Comparison of ENCODE assay signal across 18 cellular contexts in the genomic region with DNA sequence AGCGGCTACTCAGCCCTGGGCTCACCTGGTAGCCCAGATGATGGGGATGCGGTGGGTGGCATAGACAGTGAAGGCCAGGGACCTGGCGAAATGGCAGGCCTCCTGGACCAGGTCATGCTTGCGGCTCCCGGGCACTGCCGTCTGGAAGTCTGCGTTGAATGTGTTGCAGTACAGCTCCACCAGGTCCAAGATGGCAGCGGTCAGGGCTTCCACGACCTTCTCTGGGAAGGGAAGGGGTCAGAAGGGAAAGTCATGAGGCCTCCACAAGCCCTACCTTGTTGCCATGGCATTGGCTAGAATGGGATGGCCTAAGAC. TPM values are rescaled to one million over a fixed set of nuclear protein-coding genes. Genes with fewer than 3 reads are reported as not detected.
A peak's percentile ranks its signal among the peaks of the same experiment; 100 is the strongest.
DNase-seq lines count a peak whose midpoint lies in the region; ATAC-seq and TF ChIP-seq lines count a peak whose summit lies in the region.
"Had no signal": no experiment of that assay in that cellular context is flagged by ENCODE, and none has a peak within 500 bp of the region (broad histone marks: within the 10 kb centered on the region; RNA-seq: fewer than 3 reads in every experiment).

No MANE protein-coding gene starts in this region.

- H3K9me3 ChIP-seq in endodermal cell (ENCODE audit: control insufficient read depth, low read length) (no peaks in the 10 kb centered on the region), neural progenitor cell (ENCODE audit: low read depth) (no peaks in the 10 kb centered on the region)

- no peaks in the 10 kb centered on the region for H4K20me1 ChIP-seq in GM23338 (replicated peaks; ENCODE audit: insufficient read depth)
- H4K20me1 ChIP-seq in neural progenitor cell (ENCODE audit: low read depth) = peaks cover 5% of the 10 kb centered on the region

- CTCF ChIA-PET in WTC11 (lab: Charles Lee) = interaction anchor here (0.7 to 6.7 kb wide), 8 partner anchors 9 to 48 kb away, joined by 3 to 114 read pairs (median 5); partner anchors contain the start of gene PIK3C2B

- H3K79me2 ChIP-seq in GM23338 (replicated peaks; ENCODE audit: insufficient read depth) (no peaks in the 10 kb centered on the region), neural progenitor cell (ENCODE audit: low read depth) (no peaks in the 10 kb centered on the region)

- DNase-seq in GM23338 (ENCODE audit: low spot score) = no peak
- no peak for DNase-seq in WTC11 (ENCODE audit: low spot score)
- no peak for DNase-seq in endodermal cell
- DNase-seq in neural progenitor cell (ENCODE audit: low spot score) = peak; percentile 30
- no peak for DNase-seq in SIG-M5 (lab: John Stamatoyannopoulos, UW)
- no peak for DNase-seq in activated T-cell treated with anti-CD3 and anti-CD28 coated beads, Interleukin-2, amount 50 U/mL, for 24 hours
- no peak for DNase-seq in cerebellar cortex (ENCODE audit: low spot score)
- DNase-seq: HFFc6; NCI-H1092; NCI-H1694; NCI-H2107; NCI-H226; NK-92 treated with Interleukin-12 subunit alpha and Interleukin-12 subunit beta, amount 100 ng/mL, for 24 hours; PC-3 had no signal

- H3K27me3 Mint-ChIP-seq in GM23338 (ENCODE audit: insufficient read depth, low read depth, poor library complexity) = peaks cover 15% of the 10 kb centered on the region
- H3K27me3 Mint-ChIP-seq in WTC11 (ENCODE audit: low read depth) = no peaks in the 10 kb centered on the region
- no peaks in the 10 kb centered on the region for H3K27me3 Mint-ChIP-seq in endodermal cell (ENCODE audit: insufficient read depth)
- H3K27me3 Mint-ChIP-seq in neural progenitor cell (ENCODE audit: insufficient read depth, low read depth) = peaks cover 7% of the 10 kb centered on the region
- H3K27me3 Mint-ChIP-seq in activated T-cell treated with anti-CD3 and anti-CD28 coated beads, Interleukin-2, amount 50 U/mL, for 24 hours = no peaks in the 10 kb centered on the region

- H3F3A ChIP-seq in GM23338 (replicated peaks; ENCODE audit: low read depth) (0 out of 2 replicates have a peak, but pooled peaks cover 7% of the 10 kb centered on the region), neural progenitor cell (ENCODE audit: low read depth) (peaks cover 58% of the 10 kb centered on the region)

- H3K4me3 ChIP-seq in GM23338 = no peak overlapping the region
- H3K4me3 ChIP-seq in endodermal cell (ENCODE audit: low read length) = no peak overlapping the region
- no peak overlapping the region for H3K4me3 ChIP-seq in neural progenitor cell

- no peak overlapping the region for H3K4me3 Mint-ChIP-seq in GM23338
- H3K4me3 Mint-ChIP-seq in WTC11 = no peak overlapping the region
- H3K4me3 Mint-ChIP-seq in endodermal cell = no peak overlapping the region
- peak overlapping the region; percentile 33 for H3K4me3 Mint-ChIP-seq in neural progenitor cell
- H3K4me3 Mint-ChIP-seq in activated T-cell treated with anti-CD3 and anti-CD28 coated beads, Interleukin-2, amount 50 U/mL, for 24 hours = no peak overlapping the region
- H3K4me3 Mint-ChIP-seq: HFFc6 had no signal

- H3K9me3 Mint-ChIP-seq in GM23338 = no peaks in the 10 kb centered on the region
- no peaks in the 10 kb centered on the region for H3K9me3 Mint-ChIP-seq in WTC11
- no peaks in the 10 kb centered on the region for H3K9me3 Mint-ChIP-seq in endodermal cell
- no peaks in the 10 kb centered on the region for H3K9me3 Mint-ChIP-seq in neural progenitor cell
- H3K9me3 Mint-ChIP-seq in activated T-cell treated with anti-CD3 and anti-CD28 coated beads, Interleukin-2, amount 50 U/mL, for 24 hours = no peaks in the 10 kb centered on the region
- H3K9me3 Mint-ChIP-seq: HFFc6 had no signal

- H3K27ac Mint-ChIP-seq in GM23338 (no peak overlapping the region), WTC11 (no peak overlapping the region), endodermal cell (no peak overlapping the region), neural progenitor cell (peak overlapping the region; percentile 99)
- H3K27ac Mint-ChIP-seq in activated T-cell treated with anti-CD3 and anti-CD28 coated beads, Interleukin-2, amount 50 U/mL, for 24 hours = no peak overlapping the region
- H3K27ac Mint-ChIP-seq: HFFc6 had no signal

- 80 to 94% methylated on average over 2 to 9 of the region's 9 CpGs for WGBS in endodermal cell (ENCODE audit: insufficient coverage in 1 of 2, insufficient read length in 1 of 2), 2 experiments

- H3K36me3 Mint-ChIP-seq in GM23338 (ENCODE audit: low read depth) (peaks cover 34% of the 10 kb centered on the region), WTC11 (peaks cover 22% of the 10 kb centered on the region), endodermal cell (ENCODE audit: low read depth) (peaks cover 40% of the 10 kb centered on the region), neural progenitor cell (peaks cover 39% of the 10 kb centered on the region)
- peaks cover 45% of the 10 kb centered on the region for H3K36me3 Mint-ChIP-seq in activated T-cell treated with anti-CD3 and anti-CD28 coated beads, Interleukin-2, amount 50 U/mL, for 24 hours (ENCODE audit: low read depth)

- TF ChIP-seq CTCF in GM23338 (conservative IDR thresholded peaks at IDR 0.05; ENCODE audit: low read depth in 2 of 2) (no peak), WTC11 (IDR thresholded peaks at IDR 0.05) (no peak), endodermal cell (conservative IDR thresholded peaks at IDR 0.05) (no peak), neural progenitor cell (IDR thresholded peaks at IDR 0.05) (no peak)

- H2AFZ ChIP-seq in GM23338 = no peak overlapping the region
- no peak overlapping the region for H2AFZ ChIP-seq in neural progenitor cell (replicated peaks)

- peaks cover 37% of the 10 kb centered on the region for H3K4me1 ChIP-seq in GM23338 (ENCODE audit: insufficient read depth)
- no peaks in the 10 kb centered on the region for H3K4me1 ChIP-seq in endodermal cell (ENCODE audit: control insufficient read depth, insufficient read depth, low read length)
- H3K4me1 ChIP-seq in neural progenitor cell = peaks cover 64% of the 10 kb centered on the region

- H3K9ac ChIP-seq in endodermal cell (ENCODE audit: extremely low read depth, low read length, poor library complexity, severe bottlenecking) = no peak overlapping the region
- no peak overlapping the region for H3K9ac ChIP-seq in neural progenitor cell
- H3K9ac ChIP-seq: KMS-11 had no signal

- peak overlapping the region; percentile 60 for H3K4me2 ChIP-seq in GM23338
- peak overlapping the region; percentile 56 for H3K4me2 ChIP-seq in neural progenitor cell
- H3K4me2 ChIP-seq: KMS-11 had no signal

- peaks cover 9% of the 10 kb centered on the region; the same call in 1 of the 2 replicates for H3K36me3 ChIP-seq in GM23338 (ENCODE audit: insufficient read depth)
- peaks cover 16% of the 10 kb centered on the region for H3K36me3 ChIP-seq in endodermal cell (ENCODE audit: control insufficient read depth, insufficient read depth, low read length)
- H3K36me3 ChIP-seq in neural progenitor cell = peaks cover 2% of the 10 kb centered on the region

- ATAC-seq in GM23338 = no peak; the same call in 2 of the 3 replicates
- no peak for ATAC-seq in WTC11
- ATAC-seq in GM19463 (IDR thresholded peaks at IDR 0.05; ENCODE audit: unreplicated experiment) = no peak
- ATAC-seq: PC-3 had no signal

- POLR2A ChIA-PET in WTC11 (lab: Charles Lee) = no interaction called here

- H3K27me3 ChIP-seq in GM23338 (ENCODE audit: insufficient read depth) = no peaks in the 10 kb centered on the region
- no peaks in the 10 kb centered on the region for H3K27me3 ChIP-seq in endodermal cell (ENCODE audit: control insufficient read depth, insufficient read depth, low read length, poor library complexity, severe bottlenecking)
- no peaks in the 10 kb centered on the region for H3K27me3 ChIP-seq in neural progenitor cell

- H3K27ac ChIP-seq in GM23338 (ENCODE audit: low read depth) (no peak overlapping the region), endodermal cell (ENCODE audit: low read depth, low read length) (peak overlapping the region; percentile 98), neural progenitor cell (peak overlapping the region; percentile 88)
- H3K27ac ChIP-seq: C4-2B, HL-60, KMS-11 had no signal

- no peaks in the 10 kb centered on the region for H3K9me2 ChIP-seq in GM23338 (ENCODE audit: insufficient read depth)

- peaks cover 58% of the 10 kb centered on the region for H3K4me1 Mint-ChIP-seq in GM23338
- peaks cover 62% of the 10 kb centered on the region for H3K4me1 Mint-ChIP-seq in WTC11
- H3K4me1 Mint-ChIP-seq in endodermal cell = peaks cover 8% of the 10 kb centered on the region
- H3K4me1 Mint-ChIP-seq in neural progenitor cell = peaks cover 67% of the 10 kb centered on the region
- peaks cover 28% of the 10 kb centered on the region for H3K4me1 Mint-ChIP-seq in activated T-cell treated with anti-CD3 and anti-CD28 coated beads, Interleukin-2, amount 50 U/mL, for 24 hours (ENCODE audit: low read depth)

TF ChIP-seq in WTC11, 78 proteins besides CTCF, POLR2A, EP300 and RAD21 (continues in another document):
- 0 out of 2 replicates have a peak, but pooled peaks have one; percentile 22 for TF ChIP-seq FOXP4 (CRISPR knock-in tag; IDR thresholded peaks at IDR 0.05)

RNA-seq across cellular contexts. Expression of gene PIK3C2B, which starts 38.8 kb away (rescaled TPM):
- 17.4 and 19.0 TPM in 2 replicates for total RNA-seq in GM23338 (2014; rRNA removed; shearing (Covaris generic))
- polyA plus RNA-seq in GM23338 (2016; fragmentation: Nextera tagmentation; extraction: Ambion mirVana) = 4.8 TPM in 2 replicates
- total RNA-seq in WTC11 (2021) (20.8 to 27.7 TPM (median 22.6 TPM) in 3 replicates), endodermal cell (10 to 100 TPM; 21.3 to 23.9 TPM), neural progenitor cell (ENCODE audit: low replicate concordance) (20.7 and 27.4 TPM in 2 replicates)
- polyA plus RNA-seq in endodermal cell (2013, experiment 1 of 2) = 34.1 TPM
- polyA plus RNA-seq in endodermal cell (2013, experiment 2 of 2) = 30.8 TPM

RNA-seq across cellular contexts. Expression of gene PPP1R15B, which starts 44.2 kb away (rescaled TPM):
- total RNA-seq in GM23338 (2014; rRNA removed; shearing (Covaris generic)) = 58.4 and 64.3 TPM in 2 replicates
- polyA plus RNA-seq in GM23338 (2016; fragmentation: Nextera tagmentation; extraction: Ambion mirVana) = 16.3 and 17.3 TPM in 2 replicates
- total RNA-seq in WTC11 (2021) = 43.7 to 47.7 TPM (median 44.6 TPM) in 3 replicates
- total RNA-seq in endodermal cell = 10 to 100 TPM; 44.8 to 79.2 TPM
- 34.4 TPM for polyA plus RNA-seq in endodermal cell (2013, experiment 1 of 2)
- 30.5 TPM for polyA plus RNA-seq in endodermal cell (2013, experiment 2 of 2)
- total RNA-seq in neural progenitor cell (ENCODE audit: low replicate concordance) = 25.0 and 32.7 TPM in 2 replicates
